ENCODE assay signal across 9 cellular contexts in genomic region chr14:64080452-64080851, GRCh38.
"Had no signal": no experiment of that assay in that cellular context is flagged by ENCODE, and none has a peak within 500 bp of the region (broad histone marks: within the 10 kb centered on the region; RNA-seq: fewer than 3 reads in every experiment).

No MANE protein-coding gene starts in this region.

- H3K27ac Mint-ChIP-seq: dendritic cell treated with granulocyte-macrophage colony-stimulating factor and Interleukin-4, amounts not matched to agents 40 ng/mL and 50 ng/mL, for 4 days had no signal

- H3K27me3 ChIP-seq: sigmoid colon had no signal

- H3K9me3 Mint-ChIP-seq: dendritic cell treated with granulocyte-macrophage colony-stimulating factor and Interleukin-4, amounts not matched to agents 40 ng/mL and 50 ng/mL, for 4 days had no signal

- H3K4me1 ChIP-seq: sigmoid colon had no signal

- H3K9me3 ChIP-seq: sigmoid colon had no signal

- H3K4me3 ChIP-seq: sigmoid colon had no signal

- DNase-seq: activated CD4-positive, CD25-positive, alpha-beta regulatory T cell treated with anti-CD3 and anti-CD28 coated beads, Interleukin-2, amount 50 U/mL, for 72 hours; activated gamma-delta T cell treated with Interleukin-2 at 50 U/mL for 16 hours; central memory CD4-positive, alpha-beta T cell; erythroblast; glutamatergic neuron; sigmoid colon; stimulated activated CD4-positive, alpha-beta T cell treated with anti-CD3 and anti-CD28 coated beads, Interleukin-2, amount 100 ng/mL, for 24 hours; stimulated activated naive CD4-positive, alpha-beta T cell had no signal

- H3K27me3 Mint-ChIP-seq: dendritic cell treated with granulocyte-macrophage colony-stimulating factor and Interleukin-4, amounts not matched to agents 40 ng/mL and 50 ng/mL, for 4 days had no signal

- H3K27ac ChIP-seq: sigmoid colon had no signal

- H3K4me3 Mint-ChIP-seq: dendritic cell treated with granulocyte-macrophage colony-stimulating factor and Interleukin-4, amounts not matched to agents 40 ng/mL and 50 ng/mL, for 4 days had no signal
